ENCODE assay signal across 31 cellular contexts in genomic region chr14:78107171-78107570, GRCh38.
"Had no signal": no experiment of that assay in that cellular context is flagged by ENCODE, and none has a peak within 500 bp of the region (broad histone marks: within the 10 kb centered on the region; RNA-seq: fewer than 3 reads in every experiment).

No MANE protein-coding gene starts in this region.

- H3K36me3 ChIP-seq: breast epithelium, cardiac muscle cell, colonic mucosa, esophagus squamous epithelium, gastroesophageal sphincter had no signal

- H3K36me3 Mint-ChIP-seq: activated naive CD4-positive, alpha-beta T cell treated with anti-CD3 and anti-CD28 coated beads, Interleukin-2, amount 10 ng/mL, durations not matched to agents 7 days and 5 days; activated naive CD4-positive, alpha-beta T cell treated with anti-CD3 and anti-CD28 coated beads, Interleukin-2, amount 50 U/mL, for 72 hours; activated naive CD8-positive, alpha-beta T cell treated with anti-CD3 and anti-CD28 coated beads, Interleukin-2, amount 10 ng/mL, durations not matched to agents 7 days and 5 days; WTC11 had no signal

- H3K9me3 Mint-ChIP-seq: activated CD4-positive, alpha-beta memory T cell treated with anti-CD3 and anti-CD28 coated beads, Interleukin-2, amount 10 ng/mL, durations not matched to agents 7 days and 5 days; activated CD4-positive, alpha-beta T cell treated with anti-CD3 and anti-CD28 coated beads, Interleukin-2, amount 10 ng/mL, durations not matched to agents 7 days and 5 days; activated naive CD4-positive, alpha-beta T cell treated with anti-CD3 and anti-CD28 coated beads, Interleukin-2, amount 10 ng/mL, durations not matched to agents 7 days and 5 days; activated naive CD8-positive, alpha-beta T cell treated with anti-CD3 and anti-CD28 coated beads, Interleukin-2, amount 10 ng/mL, durations not matched to agents 7 days and 5 days; WTC11 had no signal

- H3K4me3 Mint-ChIP-seq: activated CD4-positive, alpha-beta memory T cell treated with anti-CD3 and anti-CD28 coated beads, Interleukin-2, amount 10 ng/mL, durations not matched to agents 7 days and 5 days; activated CD4-positive, alpha-beta T cell treated with anti-CD3 and anti-CD28 coated beads, Interleukin-2, amount 10 ng/mL, durations not matched to agents 7 days and 5 days; activated naive CD4-positive, alpha-beta T cell treated with anti-CD3 and anti-CD28 coated beads, Interleukin-2, amount 10 ng/mL, durations not matched to agents 7 days and 5 days; activated naive CD8-positive, alpha-beta T cell treated with anti-CD3 and anti-CD28 coated beads, Interleukin-2, amount 10 ng/mL, durations not matched to agents 7 days and 5 days; activated T-cell treated with anti-CD3 and anti-CD28 coated beads, Interleukin-2, amount 50 U/mL, for 24 hours; activated T-cell treated with anti-CD3 and anti-CD28 coated beads, Interleukin-2, amount 50 U/mL, for 72 hours; WTC11 had no signal

- H3K4me1 Mint-ChIP-seq: activated CD4-positive, alpha-beta memory T cell treated with anti-CD3 and anti-CD28 coated beads, Interleukin-2, amount 10 ng/mL, durations not matched to agents 7 days and 5 days; activated CD4-positive, alpha-beta T cell treated with anti-CD3 and anti-CD28 coated beads, Interleukin-2, amount 10 ng/mL, durations not matched to agents 7 days and 5 days; activated naive CD4-positive, alpha-beta T cell treated with anti-CD3 and anti-CD28 coated beads, Interleukin-2, amount 10 ng/mL, durations not matched to agents 7 days and 5 days; activated naive CD8-positive, alpha-beta T cell treated with anti-CD3 and anti-CD28 coated beads, Interleukin-2, amount 10 ng/mL, durations not matched to agents 7 days and 5 days had no signal

- H3K27me3 ChIP-seq: body of pancreas, breast epithelium, cardiac muscle cell, colonic mucosa, esophagus squamous epithelium, gastroesophageal sphincter had no signal

- H3K9me3 ChIP-seq: body of pancreas, colonic mucosa, esophagus squamous epithelium, gastroesophageal sphincter had no signal

- FAIRE-seq: endometrium, endothelial cell of umbilical vein had no signal

- H3K4me3 ChIP-seq: body of pancreas, breast epithelium, cardiac muscle cell, colonic mucosa, esophagus squamous epithelium, gastroesophageal sphincter had no signal

- H3K27me3 Mint-ChIP-seq: activated CD4-positive, alpha-beta memory T cell treated with anti-CD3 and anti-CD28 coated beads, Interleukin-2, amount 10 ng/mL, durations not matched to agents 7 days and 5 days; activated naive CD4-positive, alpha-beta T cell treated with anti-CD3 and anti-CD28 coated beads, Interleukin-2, amount 10 ng/mL, durations not matched to agents 7 days and 5 days; activated naive CD8-positive, alpha-beta T cell treated with anti-CD3 and anti-CD28 coated beads, Interleukin-2, amount 10 ng/mL, durations not matched to agents 7 days and 5 days; activated T-cell treated with anti-CD3 and anti-CD28 coated beads, Interleukin-2, amount 50 U/mL, for 24 hours had no signal

- H3K27ac Mint-ChIP-seq: activated CD4-positive, alpha-beta memory T cell treated with anti-CD3 and anti-CD28 coated beads, Interleukin-2, amount 10 ng/mL, durations not matched to agents 7 days and 5 days; activated CD4-positive, alpha-beta T cell treated with anti-CD3 and anti-CD28 coated beads, Interleukin-2, amount 10 ng/mL, durations not matched to agents 7 days and 5 days; activated naive CD4-positive, alpha-beta T cell treated with anti-CD3 and anti-CD28 coated beads, Interleukin-2, amount 10 ng/mL, durations not matched to agents 7 days and 5 days; activated naive CD4-positive, alpha-beta T cell treated with anti-CD3 and anti-CD28 coated beads, Interleukin-2, amount 50 U/mL, for 72 hours; activated naive CD8-positive, alpha-beta T cell treated with anti-CD3 and anti-CD28 coated beads, Interleukin-2, amount 10 ng/mL, durations not matched to agents 7 days and 5 days; activated T-cell treated with anti-CD3 and anti-CD28 coated beads, Interleukin-2, amount 50 U/mL, for 24 hours; activated T-cell treated with anti-CD3 and anti-CD28 coated beads, Interleukin-2, amount 50 U/mL, for 72 hours; WTC11 had no signal

- H3K27ac ChIP-seq: body of pancreas, breast epithelium, cardiac muscle cell, colonic mucosa, epithelial cell of prostate, esophagus squamous epithelium, gastroesophageal sphincter had no signal

- DNase-seq: activated CD4-positive, alpha-beta memory T cell treated with anti-CD3 and anti-CD28 coated beads, Interleukin-2, amount 10 ng/mL, durations not matched to agents 7 days and 5 days; activated CD4-positive, alpha-beta T cell treated with anti-CD3 and anti-CD28 coated beads for 1 hour; activated CD4-positive, alpha-beta T cell treated with anti-CD3 and anti-CD28 coated beads for 4 hours; activated CD4-positive, alpha-beta T cell treated with anti-CD3 and anti-CD28 coated beads, Interleukin-2, amount 10 ng/mL, durations not matched to agents 7 days and 5 days; activated CD4-positive, alpha-beta T cell treated with anti-CD3 and anti-CD28 coated beads, Interleukin-2, amount 50 U/mL, for 4 hours; activated CD8-positive, alpha-beta memory T cell treated with anti-CD3 and anti-CD28 coated beads, Interleukin-2, amount 50 U/mL, for 48 hours; activated gamma-delta T cell; activated naive CD4-positive, alpha-beta T cell; activated naive CD4-positive, alpha-beta T cell treated with anti-CD3 and anti-CD28 coated beads, Interleukin-2, amount 10 ng/mL, durations not matched to agents 7 days and 5 days; activated naive CD8-positive, alpha-beta T cell treated with anti-CD3 and anti-CD28 coated beads, Interleukin-2, amount 10 ng/mL, durations not matched to agents 7 days and 5 days; activated T-cell treated with anti-CD3 and anti-CD28 coated beads for 4 hours; activated T-cell treated with anti-CD3 and anti-CD28 coated beads, Interleukin-2, amount 50 U/mL, for 24 hours; activated T-cell treated with anti-CD3 and anti-CD28 coated beads, Interleukin-2, amount 50 U/mL, for 72 hours; amniotic stem cell; anterior cingulate cortex; body of pancreas; central memory CD4-positive, alpha-beta T cell; cerebellar nuclear complex; colonic mucosa; effector CD8-positive, alpha-beta T cell; esophagus squamous epithelium; foreskin melanocyte; T-helper 2 cell had no signal

- ATAC-seq: activated naive CD4-positive, alpha-beta T cell treated with anti-CD3 and anti-CD28 coated beads, Interleukin-2, amount 50 U/mL, for 72 hours; activated T-cell treated with anti-CD3 and anti-CD28 coated beads, Interleukin-2, amount 50 U/mL, for 72 hours; body of pancreas; gastroesophageal sphincter; WTC11 had no signal

- H3K4me1 ChIP-seq: body of pancreas, breast epithelium, colonic mucosa, esophagus squamous epithelium, gastroesophageal sphincter had no signal
